18 cellular contexts compared by ENCODE assay signal in genomic region chr13:32731074-32731473, GRCh38.
DNase-seq lines count a peak whose midpoint lies in the region; ATAC-seq and TF ChIP-seq lines count a peak whose summit lies in the region.
"Had no signal": no experiment of that assay in that cellular context is flagged by ENCODE, and none has a peak within 500 bp of the region (broad histone marks: within the 10 kb centered on the region; RNA-seq: fewer than 3 reads in every experiment).

No MANE protein-coding gene starts in this region.

- H3K27ac Mint-ChIP-seq in CD4-positive, alpha-beta memory T cell: peak overlapping the region in 5 of 7 donors; percentile 11 to 82 (median 30)

- no peak for TF ChIP-seq CTCF in VCaP (conservative IDR thresholded peaks at IDR 0.05)
- no peak for TF ChIP-seq CTCF in foreskin keratinocyte (conservative IDR thresholded peaks at IDR 0.05)
- no peak for TF ChIP-seq CTCF in gastrocnemius medialis (IDR thresholded peaks at IDR 0.05 in 4 of 5, conservative IDR thresholded peaks at IDR 0.05 in 1 of 5)

- no peaks in the 10 kb centered on the region for H3K9me3 Mint-ChIP-seq in CD4-positive, alpha-beta memory T cell
- H3K9me3 Mint-ChIP-seq: effector memory CD8-positive, alpha-beta T cell had no signal

- H3K4me1 Mint-ChIP-seq in CD4-positive, alpha-beta memory T cell: peaks cover 25 to 42% (median 40%) of the 10 kb centered on the region in 4 donors

- CTCF ChIA-PET in CD4-positive, alpha-beta memory T cell (lab: Charles Lee; ENCODE audit: partially characterized antibody): no interaction called here

- no peak overlapping the region for H3K27ac ChIP-seq in CD4-positive, alpha-beta memory T cell (ENCODE audit: low read depth, low read length)
- H3K27ac ChIP-seq in VCaP: peak overlapping the region; percentile 68
- H3K27ac ChIP-seq in foreskin keratinocyte: peak overlapping the region; percentile 20
- H3K27ac ChIP-seq in gastrocnemius medialis: peak overlapping the region in 3 of 4 donors; percentile 38 to 59 (median 51)
- H3K27ac ChIP-seq: ascending aorta, ovary had no signal

- no peaks in the 10 kb centered on the region for H3K9me3 ChIP-seq in CD4-positive, alpha-beta memory T cell (ENCODE audit: control insufficient read depth in 1 of 2, low read length in 2 of 2)
- no peaks in the 10 kb centered on the region for H3K9me3 ChIP-seq in gastrocnemius medialis
- H3K9me3 ChIP-seq: ovary had no signal

- H3K27me3 ChIP-seq in CD4-positive, alpha-beta memory T cell (ENCODE audit: insufficient read depth, low read length): no peaks in the 10 kb centered on the region
- H3K27me3 ChIP-seq in foreskin keratinocyte (no peaks in the 10 kb centered on the region), gastrocnemius medialis (no peaks in the 10 kb centered on the region)
- H3K27me3 ChIP-seq: ascending aorta, heart right ventricle, ovary had no signal

- peaks cover 15 to 35% of the 10 kb centered on the region in 2 donors for H3K36me3 Mint-ChIP-seq in CD4-positive, alpha-beta memory T cell

- POLR2A ChIA-PET in CD4-positive, alpha-beta memory T cell (lab: Charles Lee; ENCODE audit: partially characterized antibody): interaction anchor here (1.0 kb wide), 1 partner anchor 12 kb away, joined by 3 read pairs; no protein-coding TSS in a partner anchor

- in situ Hi-C loops in gastrocnemius medialis (cut with MboI; ENCODE audit: low sequenced_read_pairs in 4 of 4): no loop called here

- peaks cover 19% of the 10 kb centered on the region for H3K4me1 ChIP-seq in CD4-positive, alpha-beta memory T cell (ENCODE audit: insufficient read depth, low read length)
- H3K4me1 ChIP-seq in foreskin keratinocyte (peaks cover 30% of the 10 kb centered on the region), gastrocnemius medialis (peaks cover 36 to 43% of the 10 kb centered on the region in 2 donors)

- no peak for TF ChIP-seq POLR2A in gastrocnemius medialis (IDR thresholded peaks at IDR 0.05)

- intact Hi-C loops in CD4-positive, alpha-beta memory T cell (cut with micrococcal nuclease): no loop called here
- intact Hi-C loops in gastrocnemius medialis (cut with DNase I; ENCODE audit: low total_unique reads): no loop called here

- no peaks in the 10 kb centered on the region for H3K36me3 ChIP-seq in CD4-positive, alpha-beta memory T cell (ENCODE audit: insufficient read depth, low read length)
- no peaks in the 10 kb centered on the region for H3K36me3 ChIP-seq in gastrocnemius medialis
- H3K36me3 ChIP-seq: ovary had no signal

- DNase-seq in CD4-positive, alpha-beta memory T cell: no peak
- DNase-seq in foreskin keratinocyte: peak in 1 of 2 donors; percentile 15
- no peak for DNase-seq in gastrocnemius medialis
- no peak for DNase-seq in GF-D8 (lab: John Stamatoyannopoulos, UW)
- no peak for DNase-seq in HuH-7.5 (ENCODE audit: low spot score)
- DNase-seq: activated CD4-positive, alpha-beta T cell treated with anti-CD3 and anti-CD28 coated beads, Interleukin-2, amount 50 U/mL, for 1 hour; activated CD8-positive, alpha-beta memory T cell treated with anti-CD3 and anti-CD28 coated beads, Interleukin-2, amount 50 U/mL, for 4 hours; activated gamma-delta T cell treated with Interleukin-2 at 50 U/mL for 16 hours; effector memory CD8-positive, alpha-beta T cell; H9; heart right ventricle; NCI-H1417 treated with DMSO at 0.1 percent for 48 hours; NCI-H69; ovary; Right ventricle myocardium superior had no signal

- H3K27me3 Mint-ChIP-seq in CD4-positive, alpha-beta memory T cell: no peaks in the 10 kb centered on the region
- H3K27me3 Mint-ChIP-seq: effector memory CD8-positive, alpha-beta T cell had no signal

- peak overlapping the region in 2 of 8 donors; percentile 36 to 50 for H3K4me3 Mint-ChIP-seq in CD4-positive, alpha-beta memory T cell
- H3K4me3 Mint-ChIP-seq: effector memory CD8-positive, alpha-beta T cell; H9 had no signal

- H3K4me3 ChIP-seq in CD4-positive, alpha-beta memory T cell (ENCODE audit: low read length in 2 of 2): no peak overlapping the region
- H3K4me3 ChIP-seq in gastrocnemius medialis: no peak overlapping the region
- H3K4me3 ChIP-seq: ascending aorta, heart right ventricle, ovary had no signal

- ATAC-seq in foreskin keratinocyte: peak; percentile 12
- no peak for ATAC-seq in gastrocnemius medialis
- ATAC-seq in GM18861 (IDR thresholded peaks at IDR 0.05; ENCODE audit: unreplicated experiment): no peak
- ATAC-seq: effector memory CD8-positive, alpha-beta T cell had no signal
